ENCODE assay signal across 8 cellular contexts in the genomic region with DNA sequence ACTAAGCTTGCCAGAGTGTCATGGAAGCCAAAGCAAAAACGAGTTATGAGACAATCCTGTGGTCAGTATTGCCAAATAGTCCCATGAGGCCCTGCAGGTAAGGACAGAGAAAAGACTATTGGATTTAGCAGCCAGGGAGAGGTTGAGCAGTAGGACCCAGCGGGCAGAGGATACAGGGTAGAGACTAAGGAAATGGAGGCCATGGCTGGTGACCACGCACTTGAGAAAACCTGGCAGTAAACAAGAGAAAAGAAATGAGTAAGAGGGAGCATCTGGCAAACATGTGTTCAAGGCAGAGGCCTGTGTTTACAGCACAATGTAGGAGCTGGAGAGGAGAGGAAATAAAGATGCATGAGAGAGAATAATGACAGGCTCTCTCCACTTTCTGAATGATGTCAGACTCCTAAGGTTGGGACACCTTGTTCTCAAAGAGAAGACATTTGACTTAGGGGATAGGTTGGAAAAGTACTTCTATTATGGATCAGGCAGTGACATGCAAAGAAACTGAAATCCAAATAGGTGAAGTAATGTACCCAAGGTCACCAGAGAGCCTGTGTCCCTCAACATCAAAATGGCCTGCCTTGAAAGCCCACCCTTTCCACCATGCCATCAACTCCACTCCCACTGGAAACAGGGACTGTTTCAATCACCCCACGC. TPM values are rescaled to one million over a fixed set of nuclear protein-coding genes. Genes with fewer than 3 reads are reported as not detected.
DNase-seq lines count a peak whose midpoint lies in the region; ATAC-seq and TF ChIP-seq lines count a peak whose summit lies in the region.

No MANE protein-coding gene starts in this region.

- H3K4me3 ChIP-seq in AG04450 (ENCODE audit: low read depth, low read length), result peak overlapping the region; percentile 34
- peak overlapping the region; percentile 5; the same call in 1 of the 2 replicates for H3K4me3 ChIP-seq in WI38 (ENCODE audit: low read depth, low read length)
- H3K4me3 ChIP-seq in suprapubic skin, result peak overlapping the region; percentile 4

- ATAC-seq in GM18868 (IDR thresholded peaks at IDR 0.05; ENCODE audit: unreplicated experiment) (peak; percentile 60), HG03196 (IDR thresholded peaks at IDR 0.05; ENCODE audit: unreplicated experiment) (peak; percentile 46), left ventricle myocardium superior (peak; percentile 79)

- peaks cover 88% of the 10 kb centered on the region for H3K4me1 ChIP-seq in suprapubic skin

- H3K36me3 ChIP-seq in suprapubic skin, result no peaks in the 10 kb centered on the region

- H3K27me3 ChIP-seq in AG04450 (ENCODE audit: control insufficient read depth, insufficient read depth, low read length) (no peaks in the 10 kb centered on the region), suprapubic skin (no peaks in the 10 kb centered on the region)

- H3K27ac ChIP-seq in AG04450 (ENCODE audit: low read depth, low read length) (peak overlapping the region; percentile 98), suprapubic skin (peak overlapping the region; percentile 72)

- intact Hi-C loops in left ventricle myocardium superior (cut with micrococcal nuclease), result no loop called here

- TF ChIP-seq EP300 in suprapubic skin (IDR thresholded peaks at IDR 0.05), result no peak

- DNase-seq in AG04450 (ENCODE audit: low read depth, low spot score), result peak; percentile 93
- peak; percentile 62 for DNase-seq in left ventricle myocardium superior
- peak; percentile 75 to 88 for DNase-seq in suprapubic skin (ENCODE audit: low spot score in 2 of 2)
- DNase-seq in stimulated activated CD4-positive, alpha-beta T cell treated with anti-CD3 and anti-CD28 coated beads, Interleukin-2, amount 100 ng/mL, for 24 hours, result no peak
- no peak for DNase-seq in COLO668 (lab: John Stamatoyannopoulos, UW; ENCODE audit: unreplicated experiment)

- 43% methylated on average over 4 of the region's 4 CpGs for WGBS in suprapubic skin

- H3K9me3 ChIP-seq in AG04450 (ENCODE audit: control insufficient read depth, insufficient read depth, low read length) (no peaks in the 10 kb centered on the region), suprapubic skin (no peaks in the 10 kb centered on the region)

- POLR2A ChIA-PET in AG04450 (lab: Yijun Ruan, JAX), result interaction anchor here (0.5 to 3.7 kb wide), 10 partner anchors 9 to 71 kb away, joined by 3 to 32 read pairs (median 4); a partner anchor contains a TSS

- no peak for TF ChIP-seq POLR2A in suprapubic skin (IDR thresholded peaks at IDR 0.05)

- TF ChIP-seq CTCF in AG04450 (IDR thresholded peaks at IDR 0.05; ENCODE audit: low read depth, low read length) (no peak), WI38 (IDR thresholded peaks at IDR 0.05; ENCODE audit: low read depth, low read length) (no peak), suprapubic skin (IDR thresholded peaks at IDR 0.05) (no peak)

- CTCF ChIA-PET in AG04450 (lab: Charles Lee), result interaction anchor here (3.8 to 5.1 kb wide), 2 partner anchors 10 to 89 kb away, joined by 18 to 40 read pairs; a partner anchor contains a TSS

RNA-seq across cellular contexts. Expression of a gene that starts 9.0 kb away (rescaled TPM):
- polyA plus RNA-seq in AG04450 (2011; rRNA removed), result 53.5 and 57.8 TPM in 2 replicates
- 96.0 and 121 TPM in 2 replicates for polyA minus RNA-seq in AG04450 (2011; rRNA and poly(A)+ RNA removed)
- total RNA-seq in left ventricle myocardium superior (22.3 TPM), suprapubic skin (10 to 100 TPM; 10.9 to 24.5 (median 14.1) TPM)

Comparison
In these comparisons a context has a peak if more than half of its experiments do, and no peak if none do; other contexts are left out.
1. DNase-seq: peak in AG04450 (single experiment), left ventricle myocardium superior (single experiment) and suprapubic skin (2 of 2); none in stimulated activated CD4-positive, alpha-beta T cell treated with anti-CD3 and anti-CD28 coated beads, Interleukin-2, amount 100 ng/mL, for 24 hours (0 of 2) and COLO668 (single experiment).
2. Peak in every context shown above with its lines, with median percentiles within 50 percentile points of each other: H3K4me3 ChIP-seq and ATAC-seq.